ENCODE assay signal across 1 cellular context in the genomic region with DNA sequence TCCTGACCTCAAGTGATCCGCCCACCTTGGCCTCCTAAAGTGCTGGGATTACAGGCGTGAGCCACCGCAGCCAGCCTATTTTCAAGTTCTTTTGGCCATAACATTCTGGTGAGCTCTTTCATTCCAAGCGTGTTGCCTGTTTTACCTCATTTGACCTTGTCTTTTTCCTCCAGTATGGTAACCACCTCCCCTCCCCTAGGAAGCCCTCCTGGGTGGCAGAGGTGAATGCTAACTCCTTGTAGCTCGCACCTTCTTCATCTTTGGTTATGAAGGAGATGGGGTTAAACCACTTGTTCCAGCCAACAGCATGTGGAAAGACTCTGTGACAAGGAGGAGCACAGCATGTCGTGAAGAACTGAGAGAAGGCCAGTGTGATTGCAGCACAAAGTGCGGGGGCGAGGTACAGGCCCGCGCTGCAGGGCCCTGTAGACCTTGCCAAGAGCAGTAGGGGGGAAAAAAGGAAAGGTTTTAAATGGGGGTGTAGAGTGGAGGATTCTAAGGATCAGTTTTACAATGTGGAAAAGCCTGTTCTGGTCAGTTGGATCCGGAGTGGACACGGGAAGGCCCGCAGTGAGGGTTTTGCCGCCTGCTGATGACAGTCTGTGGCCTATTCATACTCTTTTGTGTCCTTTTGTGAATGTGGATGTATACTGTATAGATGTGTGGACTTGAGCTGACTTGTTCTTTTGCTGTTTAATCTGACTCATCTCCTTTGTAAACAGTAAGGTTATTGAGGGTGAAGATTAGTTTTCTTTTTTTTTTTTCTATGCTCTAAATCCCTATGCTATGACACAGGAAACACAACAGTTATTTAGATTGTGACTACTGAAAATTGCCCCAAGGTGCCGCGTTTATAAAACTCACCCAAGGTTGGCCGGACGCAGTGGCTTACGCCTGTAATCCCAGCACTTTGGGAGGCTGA.
TF ChIP-seq lines count a peak whose summit lies in the region.

No MANE protein-coding gene starts in this region.

TF ChIP-seq in HepG2, 621 proteins besides CTCF, POLR2A, EP300 and RAD21 (continued from another document and continues in another):
- no peak for TF ChIP-seq IKZF1 (IDR thresholded peaks at IDR 0.05)
- no peak for TF ChIP-seq ZNF292 (CRISPR knock-in tag; IDR thresholded peaks at IDR 0.05; ENCODE audit: borderline replicate concordance, low read depth)
- TF ChIP-seq ZMYM3 (CRISPR knock-in tag; IDR thresholded peaks at IDR 0.05): peak; percentile 61
- TF ChIP-seq ZC3H4 (CRISPR knock-in tag; IDR thresholded peaks at IDR 0.05; ENCODE audit: borderline replicate concordance): 0 out of 2 replicates have a peak, but pooled peaks have one; percentile 47
- TF ChIP-seq DPF2 (CRISPR knock-in tag; IDR thresholded peaks at IDR 0.05; ENCODE audit: borderline replicate concordance, low read depth): no peak
- TF ChIP-seq KDM1A (CRISPR knock-in tag; IDR thresholded peaks at IDR 0.05): 0 out of 2 replicates have a peak, but pooled peaks have one; percentile 29
- peak; percentile 60; the same call in 1 of the 2 replicates for TF ChIP-seq FOSL1 (CRISPR knock-in tag; IDR thresholded peaks at IDR 0.05; ENCODE audit: borderline replicate concordance)
- no peak for TF ChIP-seq ZNF777 (CRISPR knock-in tag; IDR thresholded peaks at IDR 0.05)
- no peak for TF ChIP-seq ZBTB8A (CRISPR knock-in tag; IDR thresholded peaks at IDR 0.05; ENCODE audit: borderline replicate concordance, low read depth)
- 0 out of 2 replicates have a peak, but pooled peaks have one; percentile 32 for TF ChIP-seq ZNF644 (CRISPR knock-in tag; IDR thresholded peaks at IDR 0.05; ENCODE audit: low read depth)
- TF ChIP-seq, protein P1, sequence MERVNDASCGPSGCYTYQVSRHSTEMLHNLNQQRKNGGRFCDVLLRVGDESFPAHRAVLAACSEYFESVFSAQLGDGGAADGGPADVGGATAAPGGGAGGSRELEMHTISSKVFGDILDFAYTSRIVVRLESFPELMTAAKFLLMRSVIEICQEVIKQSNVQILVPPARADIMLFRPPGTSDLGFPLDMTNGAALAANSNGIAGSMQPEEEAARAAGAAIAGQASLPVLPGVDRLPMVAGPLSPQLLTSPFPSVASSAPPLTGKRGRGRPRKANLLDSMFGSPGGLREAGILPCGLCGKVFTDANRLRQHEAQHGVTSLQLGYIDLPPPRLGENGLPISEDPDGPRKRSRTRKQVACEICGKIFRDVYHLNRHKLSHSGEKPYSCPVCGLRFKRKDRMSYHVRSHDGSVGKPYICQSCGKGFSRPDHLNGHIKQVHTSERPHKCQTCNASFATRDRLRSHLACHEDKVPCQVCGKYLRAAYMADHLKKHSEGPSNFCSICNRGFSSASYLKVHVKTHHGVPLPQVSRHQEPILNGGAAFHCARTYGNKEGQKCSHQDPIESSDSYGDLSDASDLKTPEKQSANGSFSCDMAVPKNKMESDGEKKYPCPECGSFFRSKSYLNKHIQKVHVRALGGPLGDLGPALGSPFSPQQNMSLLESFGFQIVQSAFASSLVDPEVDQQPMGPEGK (CRISPR knock-in tag; IDR thresholded peaks at IDR 0.05): peak; percentile 36; the same call in 1 of the 2 replicates
- peak in 1 of 2 experiments; percentile 51; a peak in 2 of 4 replicates for TF ChIP-seq NR2F1 (CRISPR knock-in tag; IDR thresholded peaks at IDR 0.05)
- peak; percentile 27 for TF ChIP-seq ZFP36 (IDR thresholded peaks at IDR 0.05; ENCODE audit: borderline replicate concordance, low read depth, low read length, partially characterized antibody)
- TF ChIP-seq, protein P2, sequence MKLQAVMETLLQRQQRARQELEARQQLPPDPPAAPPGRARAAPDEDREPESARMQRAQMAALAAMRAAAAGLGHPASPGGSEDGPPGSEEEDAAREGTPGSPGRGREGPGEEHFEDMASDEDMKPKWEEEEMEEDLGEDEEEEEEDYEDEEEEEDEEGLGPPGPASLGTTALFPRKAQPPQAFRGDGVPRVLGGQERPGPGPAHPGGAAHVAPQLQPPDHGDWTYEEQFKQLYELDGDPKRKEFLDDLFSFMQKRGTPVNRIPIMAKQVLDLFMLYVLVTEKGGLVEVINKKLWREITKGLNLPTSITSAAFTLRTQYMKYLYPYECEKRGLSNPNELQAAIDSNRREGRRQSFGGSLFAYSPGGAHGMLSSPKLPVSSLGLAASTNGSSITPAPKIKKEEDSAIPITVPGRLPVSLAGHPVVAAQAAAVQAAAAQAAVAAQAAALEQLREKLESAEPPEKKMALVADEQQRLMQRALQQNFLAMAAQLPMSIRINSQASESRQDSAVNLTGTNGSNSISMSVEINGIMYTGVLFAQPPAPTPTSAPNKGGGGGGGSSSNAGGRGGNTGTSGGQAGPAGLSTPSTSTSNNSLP (IDR thresholded peaks at IDR 0.05; ENCODE audit: low read depth, low read length): 0 out of 2 replicates have a peak, but pooled peaks have one; percentile 53
- TF ChIP-seq ZFX (CRISPR knock-in tag; IDR thresholded peaks at IDR 0.05; ENCODE audit: low read depth): peak; percentile 63
- no peak for TF ChIP-seq YEATS4 (CRISPR knock-in tag; IDR thresholded peaks at IDR 0.05; ENCODE audit: borderline replicate concordance)
- TF ChIP-seq RCOR2 (CRISPR knock-in tag; IDR thresholded peaks at IDR 0.05): peak; percentile 51; the same call in 1 of the 2 replicates
- no peak for TF ChIP-seq MTA3 (CRISPR knock-in tag; IDR thresholded peaks at IDR 0.05)
- TF ChIP-seq, protein P3, sequence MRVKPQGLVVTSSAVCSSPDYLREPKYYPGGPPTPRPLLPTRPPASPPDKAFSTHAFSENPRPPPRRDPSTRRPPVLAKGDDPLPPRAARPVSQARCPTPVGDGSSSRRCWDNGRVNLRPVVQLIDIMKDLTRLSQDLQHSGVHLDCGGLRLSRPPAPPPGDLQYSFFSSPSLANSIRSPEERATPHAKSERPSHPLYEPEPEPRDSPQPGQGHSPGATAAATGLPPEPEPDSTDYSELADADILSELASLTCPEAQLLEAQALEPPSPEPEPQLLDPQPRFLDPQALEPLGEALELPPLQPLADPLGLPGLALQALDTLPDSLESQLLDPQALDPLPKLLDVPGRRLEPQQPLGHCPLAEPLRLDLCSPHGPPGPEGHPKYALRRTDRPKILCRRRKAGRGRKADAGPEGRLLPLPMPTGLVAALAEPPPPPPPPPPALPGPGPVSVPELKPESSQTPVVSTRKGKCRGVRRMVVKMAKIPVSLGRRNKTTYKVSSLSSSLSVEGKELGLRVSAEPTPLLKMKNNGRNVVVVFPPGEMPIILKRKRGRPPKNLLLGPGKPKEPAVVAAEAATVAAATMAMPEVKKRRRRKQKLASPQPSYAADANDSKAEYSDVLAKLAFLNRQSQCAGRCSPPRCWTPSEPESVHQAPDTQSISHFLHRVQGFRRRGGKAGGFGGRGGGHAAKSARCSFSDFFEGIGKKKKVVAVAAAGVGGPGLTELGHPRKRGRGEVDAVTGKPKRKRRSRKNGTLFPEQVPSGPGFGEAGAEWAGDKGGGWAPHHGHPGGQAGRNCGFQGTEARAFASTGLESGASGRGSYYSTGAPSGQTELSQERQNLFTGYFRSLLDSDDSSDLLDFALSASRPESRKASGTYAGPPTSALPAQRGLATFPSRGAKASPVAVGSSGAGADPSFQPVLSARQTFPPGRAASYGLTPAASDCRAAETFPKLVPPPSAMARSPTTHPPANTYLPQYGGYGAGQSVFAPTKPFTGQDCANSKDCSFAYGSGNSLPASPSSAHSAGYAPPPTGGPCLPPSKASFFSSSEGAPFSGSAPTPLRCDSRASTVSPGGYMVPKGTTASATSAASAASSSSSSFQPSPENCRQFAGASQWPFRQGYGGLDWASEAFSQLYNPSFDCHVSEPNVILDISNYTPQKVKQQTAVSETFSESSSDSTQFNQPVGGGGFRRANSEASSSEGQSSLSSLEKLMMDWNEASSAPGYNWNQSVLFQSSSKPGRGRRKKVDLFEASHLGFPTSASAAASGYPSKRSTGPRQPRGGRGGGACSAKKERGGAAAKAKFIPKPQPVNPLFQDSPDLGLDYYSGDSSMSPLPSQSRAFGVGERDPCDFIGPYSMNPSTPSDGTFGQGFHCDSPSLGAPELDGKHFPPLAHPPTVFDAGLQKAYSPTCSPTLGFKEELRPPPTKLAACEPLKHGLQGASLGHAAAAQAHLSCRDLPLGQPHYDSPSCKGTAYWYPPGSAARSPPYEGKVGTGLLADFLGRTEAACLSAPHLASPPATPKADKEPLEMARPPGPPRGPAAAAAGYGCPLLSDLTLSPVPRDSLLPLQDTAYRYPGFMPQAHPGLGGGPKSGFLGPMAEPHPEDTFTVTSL (CRISPR knock-in tag; IDR thresholded peaks at IDR 0.05; ENCODE audit: borderline replicate concordance): 0 out of 2 replicates have a peak, but pooled peaks have one; percentile 17
- TF ChIP-seq YY1 (IDR thresholded peaks at IDR 0.05; ENCODE audit: insufficient read depth, insufficient replicate concordance, low read depth, low read length): no peak
- TF ChIP-seq ZNF329 (CRISPR knock-in tag; IDR thresholded peaks at IDR 0.05; ENCODE audit: low read depth): no peak
- TF ChIP-seq SMAD3 (CRISPR knock-in tag; IDR thresholded peaks at IDR 0.05): 0 out of 2 replicates have a peak, but pooled peaks have one; percentile 8
- peak; percentile 34; the same call in 1 of the 2 replicates for TF ChIP-seq KMT2A (CRISPR knock-in tag; IDR thresholded peaks at IDR 0.05)
- no peak for TF ChIP-seq TOE1 (CRISPR knock-in tag; IDR thresholded peaks at IDR 0.05)
- no peak for TF ChIP-seq FOXP1 (IDR thresholded peaks at IDR 0.05)
- peak; percentile 31 for TF ChIP-seq FOXP1 (CRISPR knock-in tag; IDR thresholded peaks at IDR 0.05)
- TF ChIP-seq, protein P4, sequence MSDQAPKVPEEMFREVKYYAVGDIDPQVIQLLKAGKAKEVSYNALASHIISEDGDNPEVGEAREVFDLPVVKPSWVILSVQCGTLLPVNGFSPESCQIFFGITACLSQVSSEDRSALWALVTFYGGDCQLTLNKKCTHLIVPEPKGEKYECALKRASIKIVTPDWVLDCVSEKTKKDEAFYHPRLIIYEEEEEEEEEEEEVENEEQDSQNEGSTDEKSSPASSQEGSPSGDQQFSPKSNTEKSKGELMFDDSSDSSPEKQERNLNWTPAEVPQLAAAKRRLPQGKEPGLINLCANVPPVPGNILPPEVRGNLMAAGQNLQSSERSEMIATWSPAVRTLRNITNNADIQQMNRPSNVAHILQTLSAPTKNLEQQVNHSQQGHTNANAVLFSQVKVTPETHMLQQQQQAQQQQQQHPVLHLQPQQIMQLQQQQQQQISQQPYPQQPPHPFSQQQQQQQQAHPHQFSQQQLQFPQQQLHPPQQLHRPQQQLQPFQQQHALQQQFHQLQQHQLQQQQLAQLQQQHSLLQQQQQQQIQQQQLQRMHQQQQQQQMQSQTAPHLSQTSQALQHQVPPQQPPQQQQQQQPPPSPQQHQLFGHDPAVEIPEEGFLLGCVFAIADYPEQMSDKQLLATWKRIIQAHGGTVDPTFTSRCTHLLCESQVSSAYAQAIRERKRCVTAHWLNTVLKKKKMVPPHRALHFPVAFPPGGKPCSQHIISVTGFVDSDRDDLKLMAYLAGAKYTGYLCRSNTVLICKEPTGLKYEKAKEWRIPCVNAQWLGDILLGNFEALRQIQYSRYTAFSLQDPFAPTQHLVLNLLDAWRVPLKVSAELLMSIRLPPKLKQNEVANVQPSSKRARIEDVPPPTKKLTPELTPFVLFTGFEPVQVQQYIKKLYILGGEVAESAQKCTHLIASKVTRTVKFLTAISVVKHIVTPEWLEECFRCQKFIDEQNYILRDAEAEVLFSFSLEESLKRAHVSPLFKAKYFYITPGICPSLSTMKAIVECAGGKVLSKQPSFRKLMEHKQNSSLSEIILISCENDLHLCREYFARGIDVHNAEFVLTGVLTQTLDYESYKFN (CRISPR knock-in tag; conservative IDR thresholded peaks at IDR 0.05): 0 out of 2 replicates have a peak, but pooled peaks have one; percentile 37
- no peak for TF ChIP-seq ZNF558 (CRISPR knock-in tag; IDR thresholded peaks at IDR 0.05; ENCODE audit: borderline replicate concordance)
- no peak for TF ChIP-seq NONO (IDR thresholded peaks at IDR 0.05)
- 0 out of 2 replicates have a peak, but pooled peaks have one; percentile 27 for TF ChIP-seq NONO (CRISPR knock-in tag; conservative IDR thresholded peaks at IDR 0.05)
- TF ChIP-seq NR2F6 (IDR thresholded peaks at IDR 0.05): peak; percentile 47
- TF ChIP-seq NR2F6 (CRISPR knock-in tag; IDR thresholded peaks at IDR 0.05): 0 out of 2 replicates have a peak, but pooled peaks have one; percentile 11
- peak; percentile 29 for TF ChIP-seq TEAD3 (CRISPR knock-in tag; optimal IDR thresholded peaks at IDR 0.05; ENCODE audit: borderline replicate concordance)
- TF ChIP-seq ZNF460 (CRISPR knock-in tag; IDR thresholded peaks at IDR 0.05; ENCODE audit: borderline replicate concordance): peak; percentile 59
- TF ChIP-seq, protein P5, sequence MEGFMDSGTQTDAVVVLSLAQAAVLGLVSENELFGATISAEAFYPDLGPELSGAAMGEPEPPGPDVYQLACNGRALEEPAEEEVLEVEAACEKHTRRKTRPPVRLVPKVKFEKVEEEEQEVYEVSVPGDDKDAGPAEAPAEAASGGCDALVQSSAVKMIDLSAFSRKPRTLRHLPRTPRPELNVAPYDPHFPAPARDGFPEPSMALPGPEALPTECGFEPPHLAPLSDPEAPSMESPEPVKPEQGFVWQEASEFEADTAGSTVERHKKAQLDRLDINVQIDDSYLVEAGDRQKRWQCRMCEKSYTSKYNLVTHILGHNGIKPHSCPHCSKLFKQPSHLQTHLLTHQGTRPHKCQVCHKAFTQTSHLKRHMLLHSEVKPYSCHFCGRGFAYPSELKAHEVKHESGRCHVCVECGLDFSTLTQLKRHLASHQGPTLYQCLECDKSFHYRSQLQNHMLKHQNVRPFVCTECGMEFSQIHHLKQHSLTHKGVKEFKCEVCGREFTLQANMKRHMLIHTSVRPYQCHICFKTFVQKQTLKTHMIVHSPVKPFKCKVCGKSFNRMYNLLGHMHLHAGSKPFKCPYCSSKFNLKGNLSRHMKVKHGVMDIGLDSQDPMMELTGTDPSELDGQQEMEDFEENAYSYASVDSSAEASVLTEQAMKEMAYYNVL (CRISPR knock-in tag; IDR thresholded peaks at IDR 0.05; ENCODE audit: borderline replicate concordance): no peak
- 0 out of 2 replicates have a peak, but pooled peaks have one; percentile 33 for TF ChIP-seq FOXA1 (IDR thresholded peaks at IDR 0.05)
- TF ChIP-seq FOXA1 (CRISPR knock-in tag; IDR thresholded peaks at IDR 0.05): peak; percentile 33; the same call in 1 of the 2 replicates
- TF ChIP-seq CEBPB (IDR thresholded peaks at IDR 0.05; ENCODE audit: borderline replicate concordance, low read depth, low read length): peak; percentile 49; the same call in 1 of the 2 replicates
- TF ChIP-seq ZNF7 (CRISPR knock-in tag; IDR thresholded peaks at IDR 0.05): peak; percentile 46; the same call in 1 of the 2 replicates
- TF ChIP-seq AHR (CRISPR knock-in tag; IDR thresholded peaks at IDR 0.05): no peak
